18 cellular contexts compared by ENCODE assay signal in genomic region chr19:9076886-9077285, GRCh38. TPM values are rescaled to one million over a fixed set of nuclear protein-coding genes. Genes with fewer than 3 reads are reported as not detected.
A peak's percentile ranks its signal among the peaks of the same experiment; 100 is the strongest.
DNase-seq lines count a peak whose midpoint lies in the region; ATAC-seq, FAIRE-seq and TF ChIP-seq lines count a peak whose summit lies in the region.
"Had no signal": no experiment of that assay in that cellular context is flagged by ENCODE, and none has a peak within 500 bp of the region (broad histone marks: within the 10 kb centered on the region; RNA-seq: fewer than 3 reads in every experiment).

No MANE protein-coding gene starts in this region.

- no peak overlapping the region for H4K8ac ChIP-seq in H1 (ENCODE audit: extremely low read depth, insufficient read depth, low read length)

- no peak overlapping the region for H3K23ac ChIP-seq in H1 (ENCODE audit: insufficient read length)

- no peak for FAIRE-seq in H1 (lab: Jason Lieb, UNC)

- no peaks in the 10 kb centered on the region for H3K27me3 Mint-ChIP-seq in nephron (ENCODE audit: low read depth)

- peak overlapping the region; percentile 81; the same call in 1 of the 2 replicates for H2AFZ ChIP-seq in H1 (ENCODE audit: low read length)
- H2AFZ ChIP-seq: GM23248 had no signal

- TF ChIP-seq CTCF in H1 (IDR thresholded peaks at IDR 0.05; ENCODE audit: control extremely low read depth in 1 of 3, insufficient read depth in 1 of 3, low read depth in 1 of 3, low read length in 3 of 3) (no peak), nephron (IDR thresholded peaks at IDR 0.05; ENCODE audit: unreplicated experiment in 3 of 3) (no peak), uterus (IDR thresholded peaks at IDR 0.05) (no peak)

- H3K4me1 ChIP-seq in H1 (replicated peaks in 1 of 4; ENCODE audit: control insufficient read depth in 3 of 4, insufficient read depth in 4 of 4, low read length in 3 of 4) = peaks cover 6 to 15% (median 10%) of the 10 kb centered on the region in 4 experiments
- H3K4me1 ChIP-seq in uterus = peaks cover 0 to 6% of the 10 kb centered on the region in 2 donors
- H3K4me1 ChIP-seq: Caco-2 had no signal

- H3K27ac ChIP-seq in H1 (ENCODE audit: low read depth, low read length) (no peak overlapping the region), uterus (peak overlapping the region; percentile 31 to 76)
- H3K27ac ChIP-seq: 22Rv1, BLaER1, GM23248 had no signal

- CTCF ChIA-PET in H1 (lab: Charles Lee; ENCODE audit: partially characterized antibody) = no interaction called here

- no peaks in the 10 kb centered on the region for H3K27me3 ChIP-seq in H1 (replicated peaks in 1 of 4; ENCODE audit: control insufficient read depth in 3 of 4, extremely low read depth in 1 of 4, insufficient read depth in 3 of 4, low read length in 3 of 4)
- no peaks in the 10 kb centered on the region for H3K27me3 ChIP-seq in uterus
- H3K27me3 ChIP-seq: BLaER1 had no signal

- H4K20me1 ChIP-seq in H1 (replicated peaks in 1 of 2; ENCODE audit: control insufficient read depth in 1 of 2, insufficient read depth in 2 of 2, low read length in 2 of 2) = no peaks in the 10 kb centered on the region
- H4K20me1 ChIP-seq: BLaER1 had no signal

- TF ChIP-seq POLR2A in H1 (IDR thresholded peaks at IDR 0.05; ENCODE audit: control extremely low read depth in 1 of 2, low read depth in 2 of 2, low read length in 2 of 2) (no peak), uterus (IDR thresholded peaks at IDR 0.05) (no peak)

- no peak overlapping the region for H3K14ac ChIP-seq in H1 (ENCODE audit: insufficient read length)

- peaks cover 29% of the 10 kb centered on the region for H3K4me1 Mint-ChIP-seq in nephron

- H3K9me3 ChIP-seq in H1 (ENCODE audit: insufficient read depth in 2 of 2, low read depth in 1 of 2, low read length in 1 of 2) (no peaks in the 10 kb centered on the region), uterus (no peaks in the 10 kb centered on the region)
- H3K9me3 ChIP-seq: BLaER1, Caco-2 had no signal

- peak overlapping the region; percentile 22; the same call in 1 of the 2 replicates for H2BK12ac ChIP-seq in H1 (ENCODE audit: low read depth, low read length)

- H2BK5ac ChIP-seq in H1 (ENCODE audit: low read depth, low read length) = 0 out of 2 replicates have a peak overlapping the region, but pooled peaks have one; percentile 12

- H3K36me3 Mint-ChIP-seq in nephron (ENCODE audit: low read depth) = no peaks in the 10 kb centered on the region
- H3K36me3 Mint-ChIP-seq: CD8-positive, alpha-beta memory T cell had no signal

- H3K23me2 ChIP-seq in H1 (ENCODE audit: low read depth, low read length) = no peaks in the 10 kb centered on the region

- no peak overlapping the region for H3K56ac ChIP-seq in H1 (replicated peaks; ENCODE audit: insufficient read length, low read depth, low read length)

- no peak overlapping the region for H3K4me3 Mint-ChIP-seq in nephron
- H3K4me3 Mint-ChIP-seq: CD8-positive, alpha-beta memory T cell had no signal

- H3K4ac ChIP-seq in H1 (replicated peaks; ENCODE audit: insufficient read length, low read depth, low read length) = no peak overlapping the region

- no peak overlapping the region; the same call in 1 of the 2 replicates for H3K18ac ChIP-seq in H1 (ENCODE audit: extremely low read depth, low read length)

- H2AK5ac ChIP-seq in H1 (ENCODE audit: low read depth, low read length) = no peak overlapping the region

- H3K27ac Mint-ChIP-seq in nephron = peak overlapping the region; percentile 76 to 85 (median 78)

- H2BK15ac ChIP-seq in H1 (ENCODE audit: low read length) = no peak overlapping the region

- H4K5ac ChIP-seq in H1 (ENCODE audit: insufficient read length, low read depth, low read length) = no peak overlapping the region

- no peak overlapping the region for H3K4me3 ChIP-seq in H1 (ENCODE audit: extremely low read depth in 1 of 4, insufficient read depth in 2 of 4, low read depth in 3 of 4, low read length in 4 of 4)
- no peak overlapping the region for H3K4me3 ChIP-seq in uterus
- H3K4me3 ChIP-seq: BLaER1, GM23248 had no signal

- no peak overlapping the region for H4K91ac ChIP-seq in H1 (replicated peaks; ENCODE audit: insufficient read length, low read length)

- no peak overlapping the region for H3K9ac ChIP-seq in H1 (replicated peaks in 1 of 4; ENCODE audit: extremely low read depth in 1 of 4, low read depth in 3 of 4, low read length in 3 of 4)
- H3K9ac ChIP-seq: BLaER1, GM23248 had no signal

- TF ChIP-seq RAD21 in H1 (IDR thresholded peaks at IDR 0.05 in 1 of 2, conservative IDR thresholded peaks at IDR 0.05 in 1 of 2; ENCODE audit: low read depth in 2 of 2, low read length in 2 of 2) = no peak

- no peak for ATAC-seq in GM19035 (IDR thresholded peaks at IDR 0.05; ENCODE audit: unreplicated experiment)

- H2BK120ac ChIP-seq in H1 (replicated peaks; ENCODE audit: low read depth, low read length) = no peak overlapping the region

- H3K4me2 ChIP-seq in H1 (ENCODE audit: insufficient read depth in 1 of 2, low read depth in 2 of 2, low read length in 2 of 2) = no peak overlapping the region
- H3K4me2 ChIP-seq: BLaER1 had no signal

- POLR2A ChIA-PET in H1 (lab: Charles Lee; ENCODE audit: partially characterized antibody) = no interaction called here

- no peaks in the 10 kb centered on the region for H3K36me3 ChIP-seq in H1 (ENCODE audit: control insufficient read depth in 2 of 4, insufficient read depth in 4 of 4, low read length in 3 of 4)
- H3K36me3 ChIP-seq in uterus = no peaks in the 10 kb centered on the region
- H3K36me3 ChIP-seq: BLaER1 had no signal

- DNase-seq in DMS 273 (lab: John Stamatoyannopoulos, UW; ENCODE audit: unreplicated experiment) = peak; percentile 16
- no peak for DNase-seq in DMS 273 treated with DMSO at 0.1 percent for 48 hours (lab: John Stamatoyannopoulos, UW)
- no peak for DNase-seq in H1 (ENCODE audit: low read depth in 1 of 2, low spot score in 2 of 2)
- no peak for DNase-seq in uterus
- no peak for DNase-seq in activated naive CD4-positive, alpha-beta T cell (lab: John Stamatoyannopoulos, UW)
- DNase-seq in RPMI8226 = no peak
- DNase-seq: AML-193; Caco-2; CD8-positive, alpha-beta memory T cell; GM23248; HCEC 1CT; IMR-90 had no signal

- H3K79me1 ChIP-seq in H1 (ENCODE audit: low read depth, low read length) = no peaks in the 10 kb centered on the region

- no peak for TF ChIP-seq EP300 in H1 (IDR thresholded peaks at IDR 0.05; ENCODE audit: borderline replicate concordance in 1 of 2, low read depth in 2 of 2, low read length in 2 of 2)

- no peaks in the 10 kb centered on the region for H3K9me3 Mint-ChIP-seq in nephron
- H3K9me3 Mint-ChIP-seq: CD8-positive, alpha-beta memory T cell had no signal

- no peaks in the 10 kb centered on the region for H3K79me2 ChIP-seq in H1 (ENCODE audit: control insufficient read depth in 1 of 2, insufficient read depth in 2 of 2, low read length in 2 of 2)

- 94% methylated on average over 9 of the region's 9 CpGs; no CpG with 5 or more reads in 1 of the 2 experiments for WGBS in H1 (ENCODE audit: extremely low coverage in 1 of 2, insufficient coverage in 1 of 2, insufficient read length in 1 of 2, insufficient replicate concordance in 2 of 2, low coverage in 1 of 2, low lambda C conversion rate in 2 of 2, missing lambda C conversion rate in 1 of 2), 2 experiments

- H2BK20ac ChIP-seq in H1 (ENCODE audit: low read length) = 0 out of 2 replicates have a peak overlapping the region, but pooled peaks have one; percentile 62

- intact Hi-C loops in uterus (cut with DNase I; ENCODE audit: low total_unique reads) = no loop called here

RNA-seq across cellular contexts. Expression of gene OR1M1, which starts 10.0 kb away (rescaled TPM):
- total RNA-seq in H1 (2021; fragmentation: NEBNext Ultra II Directional; extraction: Animal tissue kit (Norgen Biotek cat#: 25700)) = not detected in 2 replicates
- polyA plus RNA-seq in H1 (2011; rRNA removed) = 0.12 TPM in 1 of 2 replicates, not detected in the other
- 0.03 TPM for polyA plus RNA-seq in H1 (2011; cell fraction: cytosol; rRNA removed)
- polyA plus RNA-seq in H1 (2011; cell fraction: nucleus; rRNA removed) = not detected
- not detected in 4 replicates for polyA plus RNA-seq in H1 (2012, experiment 1 of 2)
- not detected for polyA plus RNA-seq in H1 (2012, experiment 2 of 2)
- polyA plus RNA-seq in H1 (2013, experiment 1 of 2) = not detected
- not detected for polyA plus RNA-seq in H1 (2013, experiment 2 of 2)
- polyA minus RNA-seq in H1 (2011; rRNA and poly(A)+ RNA removed) = 0.54 TPM in 1 of 2 replicates, not detected in the other
- polyA minus RNA-seq in H1 (2011; cell fraction: cytosol; rRNA and poly(A)+ RNA removed) = not detected
- polyA minus RNA-seq in H1 (2011; cell fraction: nucleus; rRNA and poly(A)+ RNA removed) = not detected
- not detected for total RNA-seq in uterus
- total RNA-seq: Caco-2; CD8-positive, alpha-beta memory T cell; Daoy; GM23248; HT-29; IMR-90 had no signal
- polyA plus RNA-seq: CD8-positive, alpha-beta memory T cell; GM23248; IMR-90 had no signal

RNA-seq across cellular contexts. Expression of gene OR7G2, which starts 30.4 kb away (rescaled TPM):
- total RNA-seq in H1 (2021; fragmentation: NEBNext Ultra II Directional; extraction: Animal tissue kit (Norgen Biotek cat#: 25700)) = not detected in 2 replicates
- not detected in 2 replicates for polyA plus RNA-seq in H1 (2011; rRNA removed)
- polyA plus RNA-seq in H1 (2011; cell fraction: cytosol; rRNA removed) = not detected
- not detected for polyA plus RNA-seq in H1 (2011; cell fraction: nucleus; rRNA removed)
- polyA plus RNA-seq in H1 (2012, experiment 1 of 2) = not detected in 4 replicates
- not detected for polyA plus RNA-seq in H1 (2012, experiment 2 of 2)
- polyA plus RNA-seq in H1 (2013, experiment 1 of 2) = not detected
- not detected for polyA plus RNA-seq in H1 (2013, experiment 2 of 2)
- not detected in 2 replicates for polyA minus RNA-seq in H1 (2011; rRNA and poly(A)+ RNA removed)
- polyA minus RNA-seq in H1 (2011; cell fraction: cytosol; rRNA and poly(A)+ RNA removed) = not detected
- polyA minus RNA-seq in H1 (2011; cell fraction: nucleus; rRNA and poly(A)+ RNA removed) = not detected
- total RNA-seq in uterus = not detected
- total RNA-seq: Caco-2; CD8-positive, alpha-beta memory T cell; Daoy; GM23248; HT-29; IMR-90 had no signal
- polyA plus RNA-seq: CD8-positive, alpha-beta memory T cell; GM23248; IMR-90 had no signal

RNA-seq across cellular contexts. Expression of gene OR7G1, which starts 38.7 kb away (rescaled TPM):
- not detected in 2 replicates for total RNA-seq in H1 (2021; fragmentation: NEBNext Ultra II Directional; extraction: Animal tissue kit (Norgen Biotek cat#: 25700))
- polyA plus RNA-seq in H1 (2011; rRNA removed) = not detected in 2 replicates
- not detected for polyA plus RNA-seq in H1 (2011; cell fraction: cytosol; rRNA removed)
- not detected for polyA plus RNA-seq in H1 (2011; cell fraction: nucleus; rRNA removed)
- polyA plus RNA-seq in H1 (2012, experiment 1 of 2) = not detected in 4 replicates
- polyA plus RNA-seq in H1 (2012, experiment 2 of 2) = not detected
- not detected for polyA plus RNA-seq in H1 (2013, experiment 1 of 2)
- polyA plus RNA-seq in H1 (2013, experiment 2 of 2) = not detected
- polyA minus RNA-seq in H1 (2011; rRNA and poly(A)+ RNA removed) = not detected in 2 replicates
- polyA minus RNA-seq in H1 (2011; cell fraction: cytosol; rRNA and poly(A)+ RNA removed) = not detected
- not detected for polyA minus RNA-seq in H1 (2011; cell fraction: nucleus; rRNA and poly(A)+ RNA removed)
- not detected for total RNA-seq in uterus
- total RNA-seq: Caco-2; CD8-positive, alpha-beta memory T cell; Daoy; GM23248; HT-29; IMR-90 had no signal
- polyA plus RNA-seq: CD8-positive, alpha-beta memory T cell; GM23248; IMR-90 had no signal

RNA-seq across cellular contexts. Expression of gene OR7G3, which starts 49.9 kb away (rescaled TPM):
- not detected in 2 replicates for total RNA-seq in H1 (2021; fragmentation: NEBNext Ultra II Directional; extraction: Animal tissue kit (Norgen Biotek cat#: 25700))
- not detected in 2 replicates for polyA plus RNA-seq in H1 (2011; rRNA removed)
- not detected for polyA plus RNA-seq in H1 (2011; cell fraction: cytosol; rRNA removed)
- not detected for polyA plus RNA-seq in H1 (2011; cell fraction: nucleus; rRNA removed)
- polyA plus RNA-seq in H1 (2012, experiment 1 of 2) = not detected in 4 replicates
- not detected for polyA plus RNA-seq in H1 (2012, experiment 2 of 2)
- not detected for polyA plus RNA-seq in H1 (2013, experiment 1 of 2)
- not detected for polyA plus RNA-seq in H1 (2013, experiment 2 of 2)
- polyA minus RNA-seq in H1 (2011; rRNA and poly(A)+ RNA removed) = not detected in 2 replicates
- not detected for polyA minus RNA-seq in H1 (2011; cell fraction: cytosol; rRNA and poly(A)+ RNA removed)
- not detected for polyA minus RNA-seq in H1 (2011; cell fraction: nucleus; rRNA and poly(A)+ RNA removed)
- total RNA-seq in uterus = not detected
- total RNA-seq: Caco-2; CD8-positive, alpha-beta memory T cell; Daoy; GM23248; HT-29; IMR-90 had no signal
- polyA plus RNA-seq: CD8-positive, alpha-beta memory T cell; GM23248; IMR-90 had no signal
